23 cellular contexts compared by ENCODE assay signal in genomic region chr6:129577691-129578090, GRCh38.
"Had no signal": no experiment of that assay in that cellular context is flagged by ENCODE, and none has a peak within 500 bp of the region (broad histone marks: within the 10 kb centered on the region; RNA-seq: fewer than 3 reads in every experiment).

No MANE protein-coding gene starts in this region.

- H3K27me3 Mint-ChIP-seq: stimulated activated naive CD8-positive, alpha-beta T cell treated with anti-CD3 and anti-CD28 coated beads, Interleukin-15, Interleukin-2, amounts not matched to agents 100 ng/mL and 50 ng/mL, for 24 hours had no signal

- H3K36me3 ChIP-seq: cardiac muscle cell, right atrium auricular region, transverse colon, vagina, WERI-Rb-1 had no signal

- H3K4me1 Mint-ChIP-seq: nephron progenitor cell had no signal

- H3K4me3 ChIP-seq: adrenal gland, cardiac muscle cell, dorsolateral prefrontal cortex, right atrium auricular region, skin epidermis, transverse colon, vagina had no signal

- H3K27me3 ChIP-seq: adrenal gland, cardiac muscle cell, dorsolateral prefrontal cortex, right atrium auricular region, transverse colon, vagina had no signal

- H3K9me3 Mint-ChIP-seq: activated naive CD4-positive, alpha-beta T cell treated with anti-CD3 and anti-CD28 coated beads, Interleukin-2, amount 50 U/mL, for 72 hours had no signal

- H3K27ac Mint-ChIP-seq: activated naive CD4-positive, alpha-beta T cell treated with anti-CD3 and anti-CD28 coated beads, Interleukin-2, amount 50 U/mL, for 72 hours; activated T-helper 1 cell treated with anti-CD3 and anti-CD28 coated beads, Interleukin-12 subunit alpha, Interleukin-12 subunit beta, Interleukin-2, Interleukin-4 antibody, amounts not matched to agents 30 ng/mL and 10 ng/mL and 1 ng/mL, durations not matched to agents 14 hours and 24 hours and 36 hours; endodermal cell; nephron progenitor cell; stimulated activated naive CD8-positive, alpha-beta T cell treated with anti-CD3 and anti-CD28 coated beads, Interleukin-15, Interleukin-2, amounts not matched to agents 100 ng/mL and 50 ng/mL, for 24 hours had no signal

- H3K27ac ChIP-seq: adrenal gland, cardiac muscle cell, dorsolateral prefrontal cortex, right atrium auricular region, skin epidermis, transverse colon, vagina, WERI-Rb-1 had no signal

- DNase-seq: activated CD4-positive, alpha-beta T cell treated with anti-CD3 and anti-CD28 coated beads, Interleukin-2, amount 50 U/mL, for 48 hours; activated gamma-delta T cell treated with Interleukin-2 at 50 U/mL for 16 hours; activated T-cell treated with anti-CD3 and anti-CD28 coated beads for 4 hours; adrenal gland; dorsolateral prefrontal cortex; endodermal cell; erythroblast; foreskin melanocyte; glutamatergic neuron; hippocampal formation; islet precursor cell; mammary epithelial cell; nephron progenitor cell; occipital lobe; transverse colon; WERI-Rb-1 had no signal

- H3K9me3 ChIP-seq: adrenal gland, right atrium auricular region, transverse colon, vagina had no signal

- H3K4me3 Mint-ChIP-seq: activated T-helper 1 cell treated with anti-CD3 and anti-CD28 coated beads, Interleukin-12 subunit alpha, Interleukin-12 subunit beta, Interleukin-2, Interleukin-4 antibody, amounts not matched to agents 30 ng/mL and 10 ng/mL and 1 ng/mL, durations not matched to agents 14 hours and 24 hours and 36 hours; endodermal cell; nephron progenitor cell; stimulated activated naive CD8-positive, alpha-beta T cell treated with anti-CD3 and anti-CD28 coated beads, Interleukin-15, Interleukin-2, amounts not matched to agents 100 ng/mL and 50 ng/mL, for 24 hours had no signal

- H3K4me1 ChIP-seq: adrenal gland, right atrium auricular region, vagina had no signal
